1 cellular context compared by ENCODE assay signal in the genomic region with DNA sequence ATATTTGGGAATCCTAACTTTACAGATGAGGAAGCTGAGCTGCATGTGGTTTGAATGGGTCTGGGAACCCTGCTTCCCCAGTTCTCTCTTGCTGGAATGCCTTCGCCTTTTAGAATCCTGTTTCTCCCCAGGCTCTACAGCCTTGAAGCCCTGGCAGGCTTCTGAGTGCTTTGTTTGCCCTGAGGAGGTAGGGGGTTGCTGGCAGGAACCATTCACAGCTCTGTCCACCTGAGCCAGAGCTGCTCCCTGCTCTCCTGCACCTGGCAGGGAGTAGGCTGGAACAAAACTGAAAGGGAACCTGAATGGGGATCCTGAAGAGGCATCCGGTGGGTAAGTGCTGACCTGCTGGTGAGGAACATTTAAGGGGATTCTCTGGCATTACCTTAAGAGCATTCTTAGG.
TF ChIP-seq lines count a peak whose summit lies in the region.

No MANE protein-coding gene starts in this region.

TF ChIP-seq in GM23338, 12 proteins besides CTCF, POLR2A, EP300 and RAD21:
- no peak for TF ChIP-seq NANOG (IDR thresholded peaks at IDR 0.05; ENCODE audit: borderline replicate concordance)
- TF ChIP-seq, protein P1, sequence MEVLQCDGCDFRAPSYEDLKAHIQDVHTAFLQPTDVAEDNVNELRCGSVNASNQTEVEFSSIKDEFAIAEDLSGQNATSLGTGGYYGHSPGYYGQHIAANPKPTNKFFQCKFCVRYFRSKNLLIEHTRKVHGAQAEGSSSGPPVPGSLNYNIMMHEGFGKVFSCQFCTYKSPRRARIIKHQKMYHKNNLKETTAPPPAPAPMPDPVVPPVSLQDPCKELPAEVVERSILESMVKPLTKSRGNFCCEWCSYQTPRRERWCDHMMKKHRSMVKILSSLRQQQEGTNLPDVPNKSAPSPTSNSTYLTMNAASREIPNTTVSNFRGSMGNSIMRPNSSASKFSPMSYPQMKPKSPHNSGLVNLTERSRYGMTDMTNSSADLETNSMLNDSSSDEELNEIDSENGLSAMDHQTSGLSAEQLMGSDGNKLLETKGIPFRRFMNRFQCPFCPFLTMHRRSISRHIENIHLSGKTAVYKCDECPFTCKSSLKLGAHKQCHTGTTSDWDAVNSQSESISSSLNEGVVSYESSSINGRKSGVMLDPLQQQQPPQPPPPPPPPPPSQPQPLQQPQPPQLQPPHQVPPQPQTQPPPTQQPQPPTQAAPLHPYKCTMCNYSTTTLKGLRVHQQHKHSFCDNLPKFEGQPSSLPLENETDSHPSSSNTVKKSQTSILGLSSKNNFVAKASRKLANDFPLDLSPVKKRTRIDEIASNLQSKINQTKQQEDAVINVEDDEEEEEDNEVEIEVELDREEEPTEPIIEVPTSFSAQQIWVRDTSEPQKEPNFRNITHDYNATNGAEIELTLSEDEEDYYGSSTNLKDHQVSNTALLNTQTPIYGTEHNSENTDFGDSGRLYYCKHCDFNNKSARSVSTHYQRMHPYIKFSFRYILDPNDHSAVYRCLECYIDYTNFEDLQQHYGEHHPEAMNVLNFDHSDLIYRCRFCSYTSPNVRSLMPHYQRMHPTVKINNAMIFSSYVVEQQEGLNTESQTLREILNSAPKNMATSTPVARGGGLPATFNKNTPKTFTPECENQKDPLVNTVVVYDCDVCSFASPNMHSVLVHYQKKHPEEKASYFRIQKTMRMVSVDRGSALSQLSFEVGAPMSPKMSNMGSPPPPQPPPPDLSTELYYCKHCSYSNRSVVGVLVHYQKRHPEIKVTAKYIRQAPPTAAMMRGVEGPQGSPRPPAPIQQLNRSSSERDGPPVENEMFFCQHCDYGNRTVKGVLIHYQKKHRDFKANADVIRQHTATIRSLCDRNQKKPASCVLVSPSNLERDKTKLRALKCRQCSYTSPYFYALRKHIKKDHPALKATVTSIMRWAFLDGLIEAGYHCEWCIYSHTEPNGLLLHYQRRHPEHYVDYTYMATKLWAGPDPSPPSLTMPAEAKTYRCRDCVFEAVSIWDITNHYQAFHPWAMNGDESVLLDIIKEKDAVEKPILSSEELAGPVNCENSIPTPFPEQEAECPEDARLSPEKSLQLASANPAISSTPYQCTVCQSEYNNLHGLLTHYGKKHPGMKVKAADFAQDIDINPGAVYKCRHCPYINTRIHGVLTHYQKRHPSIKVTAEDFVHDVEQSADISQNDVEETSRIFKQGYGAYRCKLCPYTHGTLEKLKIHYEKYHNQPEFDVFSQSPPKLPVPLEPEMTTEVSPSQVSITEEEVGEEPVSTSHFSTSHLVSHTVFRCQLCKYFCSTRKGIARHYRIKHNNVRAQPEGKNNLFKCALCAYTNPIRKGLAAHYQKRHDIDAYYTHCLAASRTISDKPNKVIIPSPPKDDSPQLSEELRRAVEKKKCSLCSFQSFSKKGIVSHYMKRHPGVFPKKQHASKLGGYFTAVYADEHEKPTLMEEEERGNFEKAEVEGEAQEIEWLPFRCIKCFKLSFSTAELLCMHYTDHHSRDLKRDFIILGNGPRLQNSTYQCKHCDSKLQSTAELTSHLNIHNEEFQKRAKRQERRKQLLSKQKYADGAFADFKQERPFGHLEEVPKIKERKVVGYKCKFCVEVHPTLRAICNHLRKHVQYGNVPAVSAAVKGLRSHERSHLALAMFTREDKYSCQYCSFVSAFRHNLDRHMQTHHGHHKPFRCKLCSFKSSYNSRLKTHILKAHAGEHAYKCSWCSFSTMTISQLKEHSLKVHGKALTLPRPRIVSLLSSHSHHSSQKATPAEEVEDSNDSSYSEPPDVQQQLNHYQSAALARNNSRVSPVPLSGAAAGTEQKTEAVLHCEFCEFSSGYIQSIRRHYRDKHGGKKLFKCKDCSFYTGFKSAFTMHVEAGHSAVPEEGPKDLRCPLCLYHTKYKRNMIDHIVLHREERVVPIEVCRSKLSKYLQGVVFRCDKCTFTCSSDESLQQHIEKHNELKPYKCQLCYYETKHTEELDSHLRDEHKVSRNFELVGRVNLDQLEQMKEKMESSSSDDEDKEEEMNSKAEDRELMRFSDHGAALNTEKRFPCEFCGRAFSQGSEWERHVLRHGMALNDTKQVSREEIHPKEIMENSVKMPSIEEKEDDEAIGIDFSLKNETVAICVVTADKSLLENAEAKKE (CRISPR knock-in tag; IDR thresholded peaks at IDR 0.05): peak; percentile 25; the same call in 1 of the 2 replicates
TF ChIP-seq in GM23338: peak in this region for 1.
